In the genomic region with DNA sequence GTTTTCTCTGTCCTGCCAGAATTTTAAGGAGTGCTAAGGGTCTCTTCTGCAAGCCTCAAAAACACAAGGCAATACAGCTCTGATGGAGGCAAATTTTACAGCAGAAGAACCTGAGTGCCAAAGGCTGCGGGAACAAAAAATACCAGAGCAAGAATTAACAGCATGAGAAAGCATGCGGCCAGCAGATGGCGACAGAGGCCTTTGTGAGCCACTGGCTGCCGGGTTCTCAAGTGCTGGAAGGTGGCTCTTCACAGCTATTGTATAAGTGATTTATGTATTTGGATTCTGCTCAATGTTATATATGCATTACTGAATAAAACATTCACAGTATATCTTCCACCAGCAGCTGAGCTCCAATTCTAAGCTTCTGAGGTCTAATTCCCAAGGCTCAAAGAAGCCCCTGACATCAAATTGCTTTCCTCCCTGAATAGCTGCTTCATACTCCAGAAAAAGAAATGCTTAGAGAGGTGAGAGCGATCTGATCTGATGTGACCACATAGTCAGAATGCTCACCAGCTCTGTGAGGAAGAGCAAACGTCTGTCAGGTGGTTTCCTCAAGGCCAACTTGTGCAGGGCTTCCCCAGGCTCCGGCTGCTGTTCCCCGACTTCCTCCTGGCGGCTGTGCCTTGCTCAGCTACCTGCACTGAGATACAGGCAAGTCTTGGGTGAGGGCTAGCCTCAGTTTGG, we compare ENCODE assay signal across 8 cellular contexts. TPM values are rescaled to one million over a fixed set of nuclear protein-coding genes. Genes with fewer than 3 reads are reported as not detected.
DNase-seq lines count a peak whose midpoint lies in the region; ATAC-seq, FAIRE-seq and TF ChIP-seq lines count a peak whose summit lies in the region.

No MANE protein-coding gene starts in this region.

- no peak for ATAC-seq in HG02870 (IDR thresholded peaks at IDR 0.05; ENCODE audit: unreplicated experiment)

- no peaks in the 10 kb centered on the region for H3K27me3 Mint-ChIP-seq in Calu3 (ENCODE audit: unreplicated experiment)

- intact Hi-C loops in Calu3 (cut with micrococcal nuclease; ENCODE audit: unreplicated experiment) (loop anchor here (2.0 to 5.0 kb wide), 3 partner anchors 159 to 259 kb away; no protein-coding TSS in a partner anchor), breast epithelium (cut with DNase I; ENCODE audit: low total_unique reads) (no loop called here), kidney (cut with DNase I) (no loop called here)

- CTCF ChIA-PET in Calu3 (lab: Charles Lee) (interaction anchor here (1.0 to 1.7 kb wide), 5 partner anchors 18 to 260 kb away, joined by 3 to 13 read pairs (median 3); no protein-coding TSS in a partner anchor), HEK293T (lab: Yijun Ruan, JAX) (interaction anchor here (0.6 to 2.1 kb wide), 16 partner anchors 11 to 302 kb away, joined by 3 to 9 read pairs (median 4); no protein-coding TSS in a partner anchor)

- no peaks in the 10 kb centered on the region for H3K27me3 ChIP-seq in breast epithelium

- H3K4me1 ChIP-seq in breast epithelium (no peaks in the 10 kb centered on the region), kidney (ENCODE audit: control insufficient read depth in 1 of 2, insufficient read depth in 1 of 2, low read depth in 1 of 2, low read length in 2 of 2) (no peaks in the 10 kb centered on the region)

- H3K4me1 Mint-ChIP-seq in Calu3 (ENCODE audit: low read depth, unreplicated experiment): no peaks in the 10 kb centered on the region

- H3K27ac Mint-ChIP-seq in Calu3 (ENCODE audit: unreplicated experiment): no peak overlapping the region

- peak; percentile 70 for DNase-seq in Calu3
- DNase-seq in HEK293T (ENCODE audit: extremely low spot score): peak; percentile 75
- peak; percentile 78 for DNase-seq in NCI-H2227 treated with DMSO at 0.1 percent for 48 hours (lab: John Stamatoyannopoulos, UW)
- peak; percentile 74 to 90 for DNase-seq in breast epithelium (ENCODE audit: low spot score in 2 of 2)
- peak; percentile 91 for DNase-seq in kidney
- DNase-seq in stimulated activated CD4-positive, alpha-beta T cell treated with anti-CD3 and anti-CD28 coated beads, Interleukin-1b, Interleukin-23, amount 100 ng/mL, for 24 hours (ENCODE audit: low read depth in 4 of 4, low spot score in 1 of 4): peak; percentile 70 to 74 (median 70)

- H3K36me3 ChIP-seq in breast epithelium: no peaks in the 10 kb centered on the region
- no peaks in the 10 kb centered on the region for H3K36me3 ChIP-seq in kidney (ENCODE audit: control insufficient read depth in 1 of 2, insufficient read depth in 2 of 2, low read length in 2 of 2)

- H3K36me3 Mint-ChIP-seq in Calu3 (ENCODE audit: insufficient read depth, unreplicated experiment): no peaks in the 10 kb centered on the region

- H3K9me3 ChIP-seq in breast epithelium: no peaks in the 10 kb centered on the region
- no peaks in the 10 kb centered on the region for H3K9me3 ChIP-seq in kidney (ENCODE audit: control insufficient read depth in 1 of 2, low read length in 2 of 2)

- BruUV-seq in Calu3 (replicated peaks; lab: Mats Ljungman, UMichigan): no TSS peak

- no peak for FAIRE-seq in kidney (lab: Jason Lieb, UNC)

- no peak overlapping the region for H3K4me3 Mint-ChIP-seq in Calu3 (ENCODE audit: low read depth, unreplicated experiment)

- no peak overlapping the region for H3K9ac ChIP-seq in kidney (ENCODE audit: low read length in 2 of 2)

- TF ChIP-seq CTCF in Calu3 (IDR thresholded peaks at IDR 0.05; ENCODE audit: unreplicated experiment) (peak; percentile 53), WI38 (IDR thresholded peaks at IDR 0.05; ENCODE audit: low read depth, low read length) (peak; percentile 75), breast epithelium (IDR thresholded peaks at IDR 0.05) (peak; percentile 75 to 91 (median 80)), kidney (IDR thresholded peaks at IDR 0.05; ENCODE audit: borderline replicate concordance, extremely low read depth, insufficient read depth) (peak; percentile 96)

- no peak for TF ChIP-seq POLR2A in breast epithelium (IDR thresholded peaks at IDR 0.05)

- H3K4me3 ChIP-seq in WI38 (ENCODE audit: low read depth, low read length) (no peak overlapping the region), breast epithelium (no peak overlapping the region), kidney (ENCODE audit: low read length in 2 of 2) (no peak overlapping the region)

- no peak overlapping the region for H3K27ac ChIP-seq in breast epithelium
- no peak overlapping the region for H3K27ac ChIP-seq in kidney (ENCODE audit: low read depth in 2 of 2, low read length in 2 of 2)

- POLR2A ChIA-PET in HEK293T (lab: Yijun Ruan, JAX): interaction anchor here (0.8 kb wide), 1 partner anchor 117 kb away, joined by 3 read pairs; a partner anchor contains a TSS

- no peaks in the 10 kb centered on the region for H3K9me3 Mint-ChIP-seq in Calu3 (ENCODE audit: low read depth, unreplicated experiment)

TF ChIP-seq in HEK293T, 16 proteins besides CTCF, POLR2A, EP300 and RAD21:
- TF ChIP-seq BHLHE40 (IDR thresholded peaks at IDR 0.05; ENCODE audit: borderline replicate concordance) (no peak), SP1 (IDR thresholded peaks at IDR 0.05) (no peak), FOXM1 (IDR thresholded peaks at IDR 0.05; ENCODE audit: borderline replicate concordance) (no peak)
- TF ChIP-seq, protein P1, sequence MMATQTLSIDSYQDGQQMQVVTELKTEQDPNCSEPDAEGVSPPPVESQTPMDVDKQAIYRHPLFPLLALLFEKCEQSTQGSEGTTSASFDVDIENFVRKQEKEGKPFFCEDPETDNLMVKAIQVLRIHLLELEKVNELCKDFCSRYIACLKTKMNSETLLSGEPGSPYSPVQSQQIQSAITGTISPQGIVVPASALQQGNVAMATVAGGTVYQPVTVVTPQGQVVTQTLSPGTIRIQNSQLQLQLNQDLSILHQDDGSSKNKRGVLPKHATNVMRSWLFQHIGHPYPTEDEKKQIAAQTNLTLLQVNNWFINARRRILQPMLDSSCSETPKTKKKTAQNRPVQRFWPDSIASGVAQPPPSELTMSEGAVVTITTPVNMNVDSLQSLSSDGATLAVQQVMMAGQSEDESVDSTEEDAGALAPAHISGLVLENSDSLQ (IDR thresholded peaks at IDR 0.05): peak; percentile 80

RNA-seq across cellular contexts. Expression of a gene that starts 58.6 kb away (rescaled TPM):
- total RNA-seq in Calu3 (2022): 0.07 and 0.20 TPM in 2 replicates
- total RNA-seq in breast epithelium: 1 to 10 TPM; 1.2 to 3.2 (median 1.6) TPM
- total RNA-seq in kidney: 1.9 TPM
- polyA plus RNA-seq in kidney (ENCODE audit: insufficient read depth, low read depth, low replicate concordance): 0.49 TPM
